In genomic region chr15:69979783-69980182, GRCh38 we compare ENCODE assay signal across 1 cellular context.
TF ChIP-seq lines count a peak whose summit lies in the region.

No MANE protein-coding gene starts in this region.

TF ChIP-seq in GM12878, 131 proteins besides CTCF, POLR2A, EP300 and RAD21 (continued from another document and continues in another):
- TF ChIP-seq E2F4 (IDR thresholded peaks at IDR 0.05; ENCODE audit: low read depth, low read length) (no peak), ZBTB4 (CRISPR knock-in tag; IDR thresholded peaks at IDR 0.05) (no peak), NKRF (conservative IDR thresholded peaks at IDR 0.05) (no peak), PRDM15 (CRISPR knock-in tag; IDR thresholded peaks at IDR 0.05) (no peak), JUND (IDR thresholded peaks at IDR 0.05; ENCODE audit: low read depth, low read length) (no peak), IRF5 (IDR thresholded peaks at IDR 0.05; ENCODE audit: borderline replicate concordance) (no peak), SPI1 (IDR thresholded peaks at IDR 0.05; ENCODE audit: borderline replicate concordance, insufficient read depth, low read depth, low read length) (no peak), PAX5 (IDR thresholded peaks at IDR 0.05; ENCODE audit: borderline replicate concordance, low read depth, low read length) (peak; percentile 70; the same call in 1 of the 2 replicates), JUNB (IDR thresholded peaks at IDR 0.05) (peak; percentile 33; the same call in 1 of the 2 replicates), CREM (IDR thresholded peaks at IDR 0.05; ENCODE audit: low read depth) (0 out of 2 replicates have a peak, but pooled peaks have one; percentile 21), FOXK2 (IDR thresholded peaks at IDR 0.05) (no peak), BMI1 (IDR thresholded peaks at IDR 0.05; ENCODE audit: borderline replicate concordance) (no peak), POU2F2 (IDR thresholded peaks at IDR 0.05; ENCODE audit: borderline replicate concordance, low read depth, low read length) (peak; percentile 77; the same call in 2 of the 3 replicates), ZNF687 (IDR thresholded peaks at IDR 0.05) (no peak), MXI1 (IDR thresholded peaks at IDR 0.05; ENCODE audit: low read depth, low read length) (no peak), MYC (IDR thresholded peaks at IDR 0.05; ENCODE audit: insufficient read depth, insufficient read length, insufficient replicate concordance, low read length, severe bottlenecking) (no peak), POLR2AphosphoS2 (IDR thresholded peaks at IDR 0.05; ENCODE audit: low read depth, low read length) (no peak), FOS (IDR thresholded peaks at IDR 0.05; ENCODE audit: borderline replicate concordance, extremely low read depth, insufficient read length) (no peak), ATF7 (IDR thresholded peaks at IDR 0.05; ENCODE audit: low read depth) (no peak), TAF1 (IDR thresholded peaks at IDR 0.05; ENCODE audit: borderline replicate concordance, low read depth, low read length) (no peak), TBL1XR1 (IDR thresholded peaks at IDR 0.05; ENCODE audit: low read depth, low read length) (no peak), KDM1A (IDR thresholded peaks at IDR 0.05; ENCODE audit: borderline replicate concordance) (no peak), YBX1 (IDR thresholded peaks at IDR 0.05) (no peak), TCF12 (IDR thresholded peaks at IDR 0.05; ENCODE audit: low read depth, low read length) (peak; percentile 92), NBN (IDR thresholded peaks at IDR 0.05) (no peak), SMC3 (IDR thresholded peaks at IDR 0.05; ENCODE audit: borderline replicate concordance, low read length) (no peak), ZNF274 (IDR thresholded peaks at IDR 0.05; ENCODE audit: insufficient read depth, insufficient read length) (no peak), MYB (IDR thresholded peaks at IDR 0.05; ENCODE audit: borderline replicate concordance, low read depth, low read length) (no peak), STAT1 (conservative IDR thresholded peaks at IDR 0.05) (no peak), RBBP5 (conservative IDR thresholded peaks at IDR 0.05) (no peak)
- TF ChIP-seq, protein P1, sequence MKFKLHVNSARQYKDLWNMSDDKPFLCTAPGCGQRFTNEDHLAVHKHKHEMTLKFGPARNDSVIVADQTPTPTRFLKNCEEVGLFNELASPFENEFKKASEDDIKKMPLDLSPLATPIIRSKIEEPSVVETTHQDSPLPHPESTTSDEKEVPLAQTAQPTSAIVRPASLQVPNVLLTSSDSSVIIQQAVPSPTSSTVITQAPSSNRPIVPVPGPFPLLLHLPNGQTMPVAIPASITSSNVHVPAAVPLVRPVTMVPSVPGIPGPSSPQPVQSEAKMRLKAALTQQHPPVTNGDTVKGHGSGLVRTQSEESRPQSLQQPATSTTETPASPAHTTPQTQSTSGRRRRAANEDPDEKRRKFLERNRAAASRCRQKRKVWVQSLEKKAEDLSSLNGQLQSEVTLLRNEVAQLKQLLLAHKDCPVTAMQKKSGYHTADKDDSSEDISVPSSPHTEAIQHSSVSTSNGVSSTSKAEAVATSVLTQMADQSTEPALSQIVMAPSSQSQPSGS (IDR thresholded peaks at IDR 0.05; ENCODE audit: low read length), result peak; percentile 55; the same call in 1 of the 2 replicates
- TF ChIP-seq, protein P2, sequence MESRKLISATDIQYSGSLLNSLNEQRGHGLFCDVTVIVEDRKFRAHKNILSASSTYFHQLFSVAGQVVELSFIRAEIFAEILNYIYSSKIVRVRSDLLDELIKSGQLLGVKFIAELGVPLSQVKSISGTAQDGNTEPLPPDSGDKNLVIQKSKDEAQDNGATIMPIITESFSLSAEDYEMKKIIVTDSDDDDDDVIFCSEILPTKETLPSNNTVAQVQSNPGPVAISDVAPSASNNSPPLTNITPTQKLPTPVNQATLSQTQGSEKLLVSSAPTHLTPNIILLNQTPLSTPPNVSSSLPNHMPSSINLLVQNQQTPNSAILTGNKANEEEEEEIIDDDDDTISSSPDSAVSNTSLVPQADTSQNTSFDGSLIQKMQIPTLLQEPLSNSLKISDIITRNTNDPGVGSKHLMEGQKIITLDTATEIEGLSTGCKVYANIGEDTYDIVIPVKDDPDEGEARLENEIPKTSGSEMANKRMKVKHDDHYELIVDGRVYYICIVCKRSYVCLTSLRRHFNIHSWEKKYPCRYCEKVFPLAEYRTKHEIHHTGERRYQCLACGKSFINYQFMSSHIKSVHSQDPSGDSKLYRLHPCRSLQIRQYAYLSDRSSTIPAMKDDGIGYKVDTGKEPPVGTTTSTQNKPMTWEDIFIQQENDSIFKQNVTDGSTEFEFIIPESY (IDR thresholded peaks at IDR 0.05), result no peak
- TF ChIP-seq, protein P3, sequence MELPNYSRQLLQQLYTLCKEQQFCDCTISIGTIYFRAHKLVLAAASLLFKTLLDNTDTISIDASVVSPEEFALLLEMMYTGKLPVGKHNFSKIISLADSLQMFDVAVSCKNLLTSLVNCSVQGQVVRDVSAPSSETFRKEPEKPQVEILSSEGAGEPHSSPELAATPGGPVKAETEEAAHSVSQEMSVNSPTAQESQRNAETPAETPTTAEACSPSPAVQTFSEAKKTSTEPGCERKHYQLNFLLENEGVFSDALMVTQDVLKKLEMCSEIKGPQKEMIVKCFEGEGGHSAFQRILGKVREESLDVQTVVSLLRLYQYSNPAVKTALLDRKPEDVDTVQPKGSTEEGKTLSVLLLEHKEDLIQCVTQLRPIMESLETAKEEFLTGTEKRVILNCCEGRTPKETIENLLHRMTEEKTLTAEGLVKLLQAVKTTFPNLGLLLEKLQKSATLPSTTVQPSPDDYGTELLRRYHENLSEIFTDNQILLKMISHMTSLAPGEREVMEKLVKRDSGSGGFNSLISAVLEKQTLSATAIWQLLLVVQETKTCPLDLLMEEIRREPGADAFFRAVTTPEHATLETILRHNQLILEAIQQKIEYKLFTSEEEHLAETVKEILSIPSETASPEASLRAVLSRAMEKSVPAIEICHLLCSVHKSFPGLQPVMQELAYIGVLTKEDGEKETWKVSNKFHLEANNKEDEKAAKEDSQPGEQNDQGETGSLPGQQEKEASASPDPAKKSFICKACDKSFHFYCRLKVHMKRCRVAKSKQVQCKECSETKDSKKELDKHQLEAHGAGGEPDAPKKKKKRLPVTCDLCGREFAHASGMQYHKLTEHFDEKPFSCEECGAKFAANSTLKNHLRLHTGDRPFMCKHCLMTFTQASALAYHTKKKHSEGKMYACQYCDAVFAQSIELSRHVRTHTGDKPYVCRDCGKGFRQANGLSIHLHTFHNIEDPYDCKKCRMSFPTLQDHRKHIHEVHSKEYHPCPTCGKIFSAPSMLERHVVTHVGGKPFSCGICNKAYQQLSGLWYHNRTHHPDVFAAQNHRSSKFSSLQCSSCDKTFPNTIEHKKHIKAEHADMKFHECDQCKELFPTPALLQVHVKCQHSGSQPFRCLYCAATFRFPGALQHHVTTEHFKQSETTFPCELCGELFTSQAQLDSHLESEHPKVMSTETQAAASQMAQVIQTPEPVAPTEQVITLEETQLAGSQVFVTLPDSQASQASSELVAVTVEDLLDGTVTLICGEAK (IDR thresholded peaks at IDR 0.05; ENCODE audit: borderline replicate concordance), result no peak
